Comparison of ENCODE assay signal across 24 cellular contexts in genomic region chr14:100287202-100287997, GRCh38. TPM values are rescaled to one million over a fixed set of nuclear protein-coding genes. Genes with fewer than 3 reads are reported as not detected.
DNase-seq lines count a peak whose midpoint lies in the region; ATAC-seq and TF ChIP-seq lines count a peak whose summit lies in the region.
"Had no signal": no experiment of that assay in that cellular context is flagged by ENCODE, and none has a peak within 500 bp of the region (broad histone marks: within the 10 kb centered on the region; RNA-seq: fewer than 3 reads in every experiment).

No MANE protein-coding gene starts in this region.

- no peak for TF ChIP-seq EP300 in transverse colon (IDR thresholded peaks at IDR 0.05; ENCODE audit: low read depth)

- POLR2A ChIA-PET in activated naive CD8-positive, alpha-beta T cell treated with anti-CD3 and anti-CD28 coated beads, Interleukin-2, amount 10 ng/mL, durations not matched to agents 7 days and 5 days (lab: Charles Lee): no interaction called here
- POLR2A ChIA-PET in activated CD4-positive, alpha-beta T cell treated with anti-CD3 and anti-CD28 coated beads for 36 hours (lab: Charles Lee): interaction anchor here (0.6 kb wide), 1 partner anchor 89 kb away, joined by 4 read pairs; no protein-coding TSS in a partner anchor

- WGBS in transverse colon (ENCODE audit: low coverage in 1 of 2), 2 donors: 81% methylated on average over 12 of the region's 12 CpGs; no CpG with 5 or more reads in 1 of the 2 donors

- no peaks in the 10 kb centered on the region for H3K27me3 ChIP-seq in transverse colon
- H3K27me3 ChIP-seq: colonic mucosa, esophagus muscularis mucosa, vagina had no signal

- no peaks in the 10 kb centered on the region for H3K9me3 Mint-ChIP-seq in activated naive CD8-positive, alpha-beta T cell treated with anti-CD3 and anti-CD28 coated beads, Interleukin-2, amount 10 ng/mL, durations not matched to agents 7 days and 5 days
- no peaks in the 10 kb centered on the region for H3K9me3 Mint-ChIP-seq in activated naive CD8-positive, alpha-beta T cell treated with anti-CD3 and anti-CD28 coated beads, Interleukin-2, amount 50 U/mL, for 24 hours
- H3K9me3 Mint-ChIP-seq in activated T-helper 1 cell treated with anti-CD3 and anti-CD28 coated beads, Interleukin-12 subunit alpha, Interleukin-12 subunit beta, Interleukin-2, Interleukin-4 antibody, amounts not matched to agents 30 ng/mL and 10 ng/mL and 1 ng/mL, durations not matched to agents 14 hours and 24 hours and 36 hours: no peaks in the 10 kb centered on the region
- no peaks in the 10 kb centered on the region for H3K9me3 Mint-ChIP-seq in activated CD4-positive, alpha-beta T cell treated with anti-CD3 and anti-CD28 coated beads for 36 hours (ENCODE audit: low read depth)
- H3K9me3 Mint-ChIP-seq: activated CD4-positive, alpha-beta T cell treated with anti-CD3 and anti-CD28 coated beads, Interleukin-2, amount 10 ng/mL, durations not matched to agents 24 days and 14 days had no signal

- no peak for ATAC-seq in activated naive CD8-positive, alpha-beta T cell treated with anti-CD3 and anti-CD28 coated beads, Interleukin-2, amount 10 ng/mL, durations not matched to agents 7 days and 5 days (ENCODE audit: low read depth)
- ATAC-seq in activated naive CD8-positive, alpha-beta T cell treated with anti-CD3 and anti-CD28 coated beads, Interleukin-2, amount 50 U/mL, for 24 hours: no peak
- ATAC-seq in activated CD4-positive, alpha-beta T cell treated with anti-CD3 and anti-CD28 coated beads for 36 hours: no peak
- ATAC-seq: SK-N-SH treated with all-trans-retinoic acid at 6 μM for 48 hours had no signal

- peak; percentile 19 for DNase-seq in activated naive CD8-positive, alpha-beta T cell treated with anti-CD3 and anti-CD28 coated beads, Interleukin-2, amount 10 ng/mL, durations not matched to agents 7 days and 5 days
- no peak for DNase-seq in activated naive CD8-positive, alpha-beta T cell treated with anti-CD3 and anti-CD28 coated beads, Interleukin-2, amount 50 U/mL, for 24 hours
- no peak for DNase-seq in activated T-helper 1 cell treated with anti-CD3 and anti-CD28 coated beads, Interleukin-12 subunit alpha, Interleukin-12 subunit beta, Interleukin-2, Interleukin-4 antibody, amounts not matched to agents 30 ng/mL and 10 ng/mL and 1 ng/mL, durations not matched to agents 14 hours and 24 hours and 36 hours (ENCODE audit: low spot score)
- DNase-seq in mesenteric fat pad (ENCODE audit: low spot score): peak; percentile 84
- DNase-seq in transverse colon: peak; percentile 4
- no peak for DNase-seq in GDM1 (lab: John Stamatoyannopoulos, UW)
- no peak for DNase-seq in SHP77 (lab: John Stamatoyannopoulos, UW)
- no peak for DNase-seq in activated CD4-positive, alpha-beta T cell treated with anti-CD3 and anti-CD28 coated beads for 36 hours
- DNase-seq: colonic mucosa, DMS79 treated with DMSO at 0.1 percent for 48 hours, NCI-H187 treated with DMSO at 0.1 percent for 48 hours, NCI-H774, occipital lobe, T-helper 2 cell had no signal

- in situ Hi-C loops in transverse colon (cut with MboI; ENCODE audit: low pct_ligation_motif_present in 1 of 4, low pct_unique_long_range_greater_than_20kb in 1 of 4, low sequenced_read_pairs in 3 of 4): no loop called here

- no peaks in the 10 kb centered on the region for H3K36me3 ChIP-seq in transverse colon
- H3K36me3 ChIP-seq: colonic mucosa had no signal

- H3K4me3 ChIP-seq in transverse colon: no peak overlapping the region
- H3K4me3 ChIP-seq: colonic mucosa, esophagus muscularis mucosa, lung, skin epidermis, vagina had no signal

- H3K4me1 ChIP-seq in transverse colon: peaks cover 0 to 15% (median 13%) of the 10 kb centered on the region in 4 donors

- no peak overlapping the region for H3K4me3 Mint-ChIP-seq in activated naive CD8-positive, alpha-beta T cell treated with anti-CD3 and anti-CD28 coated beads, Interleukin-2, amount 10 ng/mL, durations not matched to agents 7 days and 5 days
- H3K4me3 Mint-ChIP-seq in activated naive CD8-positive, alpha-beta T cell treated with anti-CD3 and anti-CD28 coated beads, Interleukin-2, amount 50 U/mL, for 24 hours: no peak overlapping the region
- peak overlapping the region; percentile 86 for H3K4me3 Mint-ChIP-seq in activated T-helper 1 cell treated with anti-CD3 and anti-CD28 coated beads, Interleukin-12 subunit alpha, Interleukin-12 subunit beta, Interleukin-2, Interleukin-4 antibody, amounts not matched to agents 30 ng/mL and 10 ng/mL and 1 ng/mL, durations not matched to agents 14 hours and 24 hours and 36 hours
- H3K4me3 Mint-ChIP-seq in activated CD4-positive, alpha-beta T cell treated with anti-CD3 and anti-CD28 coated beads for 36 hours: no peak overlapping the region
- H3K4me3 Mint-ChIP-seq: activated CD4-positive, alpha-beta T cell treated with anti-CD3 and anti-CD28 coated beads, Interleukin-2, amount 10 ng/mL, durations not matched to agents 24 days and 14 days had no signal

- intact Hi-C loops in activated T-helper 1 cell treated with anti-CD3 and anti-CD28 coated beads, Interleukin-12 subunit alpha, Interleukin-12 subunit beta, Interleukin-2, Interleukin-4 antibody, amounts not matched to agents 30 ng/mL and 10 ng/mL and 1 ng/mL, durations not matched to agents 14 hours and 24 hours and 36 hours (cut with micrococcal nuclease): no loop called here
- intact Hi-C loops in transverse colon (cut with DNase I; ENCODE audit: low total_unique reads): no loop called here
- intact Hi-C loops in activated CD4-positive, alpha-beta T cell treated with anti-CD3 and anti-CD28 coated beads for 36 hours (cut with DNase I, micrococcal nuclease): loop anchor here in 1 of 2 experiments (10.0 kb wide), 1 partner anchor 357 kb away; no protein-coding TSS in a partner anchor

- H3K27ac Mint-ChIP-seq in activated naive CD8-positive, alpha-beta T cell treated with anti-CD3 and anti-CD28 coated beads, Interleukin-2, amount 10 ng/mL, durations not matched to agents 7 days and 5 days: no peak overlapping the region
- H3K27ac Mint-ChIP-seq in activated naive CD8-positive, alpha-beta T cell treated with anti-CD3 and anti-CD28 coated beads, Interleukin-2, amount 50 U/mL, for 24 hours: no peak overlapping the region
- H3K27ac Mint-ChIP-seq in activated T-helper 1 cell treated with anti-CD3 and anti-CD28 coated beads, Interleukin-12 subunit alpha, Interleukin-12 subunit beta, Interleukin-2, Interleukin-4 antibody, amounts not matched to agents 30 ng/mL and 10 ng/mL and 1 ng/mL, durations not matched to agents 14 hours and 24 hours and 36 hours: no peak overlapping the region
- H3K27ac Mint-ChIP-seq in activated CD4-positive, alpha-beta T cell treated with anti-CD3 and anti-CD28 coated beads for 36 hours: no peak overlapping the region
- H3K27ac Mint-ChIP-seq: activated CD4-positive, alpha-beta T cell treated with anti-CD3 and anti-CD28 coated beads, Interleukin-2, amount 10 ng/mL, durations not matched to agents 24 days and 14 days had no signal

- no peaks in the 10 kb centered on the region for H3K27me3 Mint-ChIP-seq in activated naive CD8-positive, alpha-beta T cell treated with anti-CD3 and anti-CD28 coated beads, Interleukin-2, amount 10 ng/mL, durations not matched to agents 7 days and 5 days
- no peaks in the 10 kb centered on the region for H3K27me3 Mint-ChIP-seq in activated naive CD8-positive, alpha-beta T cell treated with anti-CD3 and anti-CD28 coated beads, Interleukin-2, amount 50 U/mL, for 24 hours
- H3K27me3 Mint-ChIP-seq in activated T-helper 1 cell treated with anti-CD3 and anti-CD28 coated beads, Interleukin-12 subunit alpha, Interleukin-12 subunit beta, Interleukin-2, Interleukin-4 antibody, amounts not matched to agents 30 ng/mL and 10 ng/mL and 1 ng/mL, durations not matched to agents 14 hours and 24 hours and 36 hours (ENCODE audit: insufficient read depth): no peaks in the 10 kb centered on the region
- H3K27me3 Mint-ChIP-seq in activated CD4-positive, alpha-beta T cell treated with anti-CD3 and anti-CD28 coated beads for 36 hours: no peaks in the 10 kb centered on the region
- H3K27me3 Mint-ChIP-seq: activated CD4-positive, alpha-beta T cell treated with anti-CD3 and anti-CD28 coated beads, Interleukin-2, amount 10 ng/mL, durations not matched to agents 24 days and 14 days had no signal

- H3K9me3 ChIP-seq in transverse colon: no peaks in the 10 kb centered on the region
- H3K9me3 ChIP-seq: colonic mucosa, esophagus muscularis mucosa, vagina had no signal

- TF ChIP-seq POLR2A in transverse colon (IDR thresholded peaks at IDR 0.05): no peak

- H3K27ac ChIP-seq in transverse colon: no peak overlapping the region
- H3K27ac ChIP-seq: colonic mucosa, esophagus muscularis mucosa, skin epidermis, vagina had no signal

- peaks cover 7% of the 10 kb centered on the region for H3K4me1 Mint-ChIP-seq in activated naive CD8-positive, alpha-beta T cell treated with anti-CD3 and anti-CD28 coated beads, Interleukin-2, amount 10 ng/mL, durations not matched to agents 7 days and 5 days
- H3K4me1 Mint-ChIP-seq in activated naive CD8-positive, alpha-beta T cell treated with anti-CD3 and anti-CD28 coated beads, Interleukin-2, amount 50 U/mL, for 24 hours: peaks cover 8% of the 10 kb centered on the region
- H3K4me1 Mint-ChIP-seq in activated T-helper 1 cell treated with anti-CD3 and anti-CD28 coated beads, Interleukin-12 subunit alpha, Interleukin-12 subunit beta, Interleukin-2, Interleukin-4 antibody, amounts not matched to agents 30 ng/mL and 10 ng/mL and 1 ng/mL, durations not matched to agents 14 hours and 24 hours and 36 hours (ENCODE audit: low read depth): peaks cover 4% of the 10 kb centered on the region
- peaks cover 7% of the 10 kb centered on the region for H3K4me1 Mint-ChIP-seq in activated CD4-positive, alpha-beta T cell treated with anti-CD3 and anti-CD28 coated beads for 36 hours

- no peaks in the 10 kb centered on the region for H3K36me3 Mint-ChIP-seq in activated naive CD8-positive, alpha-beta T cell treated with anti-CD3 and anti-CD28 coated beads, Interleukin-2, amount 10 ng/mL, durations not matched to agents 7 days and 5 days
- peaks cover 2% of the 10 kb centered on the region for H3K36me3 Mint-ChIP-seq in activated naive CD8-positive, alpha-beta T cell treated with anti-CD3 and anti-CD28 coated beads, Interleukin-2, amount 50 U/mL, for 24 hours (ENCODE audit: low read depth)
- peaks cover 1% of the 10 kb centered on the region for H3K36me3 Mint-ChIP-seq in activated T-helper 1 cell treated with anti-CD3 and anti-CD28 coated beads, Interleukin-12 subunit alpha, Interleukin-12 subunit beta, Interleukin-2, Interleukin-4 antibody, amounts not matched to agents 30 ng/mL and 10 ng/mL and 1 ng/mL, durations not matched to agents 14 hours and 24 hours and 36 hours (ENCODE audit: low read depth)
- no peaks in the 10 kb centered on the region for H3K36me3 Mint-ChIP-seq in activated CD4-positive, alpha-beta T cell treated with anti-CD3 and anti-CD28 coated beads for 36 hours (ENCODE audit: low read depth)

- no peak for TF ChIP-seq CTCF in transverse colon (IDR thresholded peaks at IDR 0.05)

- CTCF ChIA-PET in activated CD4-positive, alpha-beta T cell treated with anti-CD3 and anti-CD28 coated beads for 36 hours (lab: Charles Lee): interaction anchor here (0.5 to 0.6 kb wide), 3 partner anchors 81 to 944 kb away, joined by 3 read pairs; no protein-coding TSS in a partner anchor

RNA-seq across cellular contexts. Expression of gene SLC25A29, which starts 18.8 kb away (rescaled TPM):
- 10 to 100 TPM; 17.3 to 18.1 TPM for total RNA-seq in activated naive CD8-positive, alpha-beta T cell treated with anti-CD3 and anti-CD28 coated beads, Interleukin-2, amount 10 ng/mL, durations not matched to agents 7 days and 5 days
- 15.9 and 19.1 TPM in 2 replicates for total RNA-seq in activated T-helper 1 cell treated with anti-CD3 and anti-CD28 coated beads, Interleukin-12 subunit alpha, Interleukin-12 subunit beta, Interleukin-2, Interleukin-4 antibody, amounts not matched to agents 30 ng/mL and 10 ng/mL and 1 ng/mL, durations not matched to agents 14 hours and 24 hours and 36 hours
- 20.0 TPM for total RNA-seq in mesenteric fat pad
- total RNA-seq in transverse colon: 10 to 100 TPM; 16.8 to 62.7 (median 19.7) TPM
- total RNA-seq in activated CD4-positive, alpha-beta T cell treated with anti-CD3 and anti-CD28 coated beads for 36 hours: 1 to 10 TPM; 5.4 to 5.8 TPM

RNA-seq across cellular contexts. Expression of gene SLC25A47, which starts 35.7 kb away (rescaled TPM):
- total RNA-seq in activated naive CD8-positive, alpha-beta T cell treated with anti-CD3 and anti-CD28 coated beads, Interleukin-2, amount 10 ng/mL, durations not matched to agents 7 days and 5 days: not detected
- not detected in 2 replicates for total RNA-seq in activated T-helper 1 cell treated with anti-CD3 and anti-CD28 coated beads, Interleukin-12 subunit alpha, Interleukin-12 subunit beta, Interleukin-2, Interleukin-4 antibody, amounts not matched to agents 30 ng/mL and 10 ng/mL and 1 ng/mL, durations not matched to agents 14 hours and 24 hours and 36 hours
- total RNA-seq in mesenteric fat pad (not detected), transverse colon (under 1 TPM in 2 of 4 donors, not detected in 2; 0.27 to 0.32 TPM)
- total RNA-seq in activated CD4-positive, alpha-beta T cell treated with anti-CD3 and anti-CD28 coated beads for 36 hours: not detected
- total RNA-seq: activated CD4-positive, alpha-beta T cell treated with anti-CD3 and anti-CD28 coated beads, Interleukin-2, amount 10 ng/mL, durations not matched to agents 24 days and 14 days; colonic mucosa; esophagus muscularis mucosa; frontal cortex; LHCN-M2; occipital lobe; renal cortical epithelial cell; subcutaneous adipose tissue; vagina had no signal

RNA-seq across cellular contexts. Expression of gene YY1, which starts 48.5 kb away (rescaled TPM):
- total RNA-seq in activated naive CD8-positive, alpha-beta T cell treated with anti-CD3 and anti-CD28 coated beads, Interleukin-2, amount 10 ng/mL, durations not matched to agents 7 days and 5 days: 10 to 100 TPM; 86.4 to 89.6 TPM
- 109 and 110 TPM in 2 replicates for total RNA-seq in activated T-helper 1 cell treated with anti-CD3 and anti-CD28 coated beads, Interleukin-12 subunit alpha, Interleukin-12 subunit beta, Interleukin-2, Interleukin-4 antibody, amounts not matched to agents 30 ng/mL and 10 ng/mL and 1 ng/mL, durations not matched to agents 14 hours and 24 hours and 36 hours
- total RNA-seq in mesenteric fat pad (61.3 TPM), transverse colon (10 to 100 TPM; 50.8 to 61.3 (median 58.6) TPM)
- total RNA-seq in activated CD4-positive, alpha-beta T cell treated with anti-CD3 and anti-CD28 coated beads for 36 hours: 100 to 1,000 TPM in 1 of 2 experiments, 10 to 100 TPM in 1; 99.7 to 104 TPM

Comparison
In these comparisons a context has a peak if more than half of its experiments do, and no peak if none do; other contexts are left out.
1. DNase-seq: peak in activated naive CD8-positive, alpha-beta T cell treated with anti-CD3 and anti-CD28 coated beads, Interleukin-2, amount 10 ng/mL, durations not matched to agents 7 days and 5 days (single experiment), mesenteric fat pad (single experiment) and transverse colon (single experiment); none in activated naive CD8-positive, alpha-beta T cell treated with anti-CD3 and anti-CD28 coated beads, Interleukin-2, amount 50 U/mL, for 24 hours (single experiment), activated T-helper 1 cell treated with anti-CD3 and anti-CD28 coated beads, Interleukin-12 subunit alpha, Interleukin-12 subunit beta, Interleukin-2, Interleukin-4 antibody, amounts not matched to agents 30 ng/mL and 10 ng/mL and 1 ng/mL, durations not matched to agents 14 hours and 24 hours and 36 hours (single experiment), GDM1 (single experiment), SHP77 (0 of 2) and activated CD4-positive, alpha-beta T cell treated with anti-CD3 and anti-CD28 coated beads for 36 hours (single experiment).